In genomic region chr17:31787857-31788570, GRCh38 we compare ENCODE assay signal across 9 cellular contexts.
A peak's percentile ranks its signal among the peaks of the same experiment; 100 is the strongest.
DNase-seq lines count a peak whose midpoint lies in the region; TF ChIP-seq lines count a peak whose summit lies in the region.
"Had no signal": no experiment of that assay in that cellular context is flagged by ENCODE, and none has a peak within 500 bp of the region (broad histone marks: within the 10 kb centered on the region; RNA-seq: fewer than 3 reads in every experiment).

No MANE protein-coding gene starts in this region.

- peak overlapping the region; percentile 11 to 62 (median 52) for H3K27ac ChIP-seq in transverse colon
- H3K27ac ChIP-seq: KMS-11 had no signal

- 79 to 80% methylated on average over 3 to 7 of the region's 7 CpGs for WGBS in transverse colon (ENCODE audit: low coverage in 1 of 2), 2 donors

- in situ Hi-C loops in transverse colon (cut with MboI; ENCODE audit: low pct_ligation_motif_present in 1 of 4, low pct_unique_long_range_greater_than_20kb in 1 of 4, low sequenced_read_pairs in 3 of 4), result no loop called here

- peaks cover 7% of the 10 kb centered on the region for H3K4me1 Mint-ChIP-seq in osteocyte (ENCODE audit: unreplicated experiment)

- no peaks in the 10 kb centered on the region for H3K27me3 ChIP-seq in transverse colon

- no peak for TF ChIP-seq EP300 in transverse colon (IDR thresholded peaks at IDR 0.05; ENCODE audit: low read depth)

- no peaks in the 10 kb centered on the region for H3K36me3 ChIP-seq in transverse colon

- TF ChIP-seq POLR2A in transverse colon (IDR thresholded peaks at IDR 0.05), result no peak

- H3K9me3 ChIP-seq in transverse colon, result no peaks in the 10 kb centered on the region

- H3K27ac Mint-ChIP-seq in osteocyte (ENCODE audit: unreplicated experiment), result no peak overlapping the region

- no peaks in the 10 kb centered on the region for H3K9me3 Mint-ChIP-seq in osteocyte (ENCODE audit: unreplicated experiment)

- H3K36me3 Mint-ChIP-seq in osteocyte (ENCODE audit: unreplicated experiment), result no peaks in the 10 kb centered on the region

- H3K27me3 Mint-ChIP-seq in osteocyte (ENCODE audit: unreplicated experiment), result peaks cover 14% of the 10 kb centered on the region

- no peak for TF ChIP-seq CTCF in transverse colon (IDR thresholded peaks at IDR 0.05)
- TF ChIP-seq CTCF in osteocyte (IDR thresholded peaks at IDR 0.05), result no peak

- intact Hi-C loops in transverse colon (cut with DNase I; ENCODE audit: low total_unique reads), result loop anchor here (1.0 kb wide), 1 partner anchor 211 kb away; no protein-coding TSS in a partner anchor

- H3K4me3 ChIP-seq in transverse colon, result no peak overlapping the region

- H3K4me1 ChIP-seq in transverse colon, result no peaks in the 10 kb centered on the region

- peak; percentile 97 for DNase-seq in HPDE6-E6E7 (ENCODE audit: extremely low spot score)
- peak; percentile 88 for DNase-seq in astrocyte of the hippocampus (ENCODE audit: low read depth, low spot score)
- DNase-seq in inferior parietal cortex (ENCODE audit: extremely low spot score), result peak; percentile 51
- DNase-seq in transverse colon, result peak; percentile 39
- no peak for DNase-seq in NCI-H82 treated with DMSO at 0.1 percent for 48 hours (lab: John Stamatoyannopoulos, UW; ENCODE audit: unreplicated experiment)
- DNase-seq in osteocyte (ENCODE audit: extremely low spot score, unreplicated experiment), result no peak
- DNase-seq in NCI-H1694 treated with DMSO at 0.1 percent for 48 hours (lab: John Stamatoyannopoulos, UW), result no peak
- DNase-seq: OCI-M1 had no signal

- H3K4me3 Mint-ChIP-seq in osteocyte (ENCODE audit: unreplicated experiment), result no peak overlapping the region

Comparison
In these comparisons a context has a peak if more than half of its experiments do, and no peak if none do; other contexts are left out.
1. DNase-seq: peak in HPDE6-E6E7 (single experiment), astrocyte of the hippocampus (single experiment), inferior parietal cortex (single experiment) and transverse colon (single experiment); none in NCI-H82 treated with DMSO at 0.1 percent for 48 hours (single experiment), osteocyte (single experiment) and NCI-H1694 treated with DMSO at 0.1 percent for 48 hours (single experiment).